In the genomic region with DNA sequence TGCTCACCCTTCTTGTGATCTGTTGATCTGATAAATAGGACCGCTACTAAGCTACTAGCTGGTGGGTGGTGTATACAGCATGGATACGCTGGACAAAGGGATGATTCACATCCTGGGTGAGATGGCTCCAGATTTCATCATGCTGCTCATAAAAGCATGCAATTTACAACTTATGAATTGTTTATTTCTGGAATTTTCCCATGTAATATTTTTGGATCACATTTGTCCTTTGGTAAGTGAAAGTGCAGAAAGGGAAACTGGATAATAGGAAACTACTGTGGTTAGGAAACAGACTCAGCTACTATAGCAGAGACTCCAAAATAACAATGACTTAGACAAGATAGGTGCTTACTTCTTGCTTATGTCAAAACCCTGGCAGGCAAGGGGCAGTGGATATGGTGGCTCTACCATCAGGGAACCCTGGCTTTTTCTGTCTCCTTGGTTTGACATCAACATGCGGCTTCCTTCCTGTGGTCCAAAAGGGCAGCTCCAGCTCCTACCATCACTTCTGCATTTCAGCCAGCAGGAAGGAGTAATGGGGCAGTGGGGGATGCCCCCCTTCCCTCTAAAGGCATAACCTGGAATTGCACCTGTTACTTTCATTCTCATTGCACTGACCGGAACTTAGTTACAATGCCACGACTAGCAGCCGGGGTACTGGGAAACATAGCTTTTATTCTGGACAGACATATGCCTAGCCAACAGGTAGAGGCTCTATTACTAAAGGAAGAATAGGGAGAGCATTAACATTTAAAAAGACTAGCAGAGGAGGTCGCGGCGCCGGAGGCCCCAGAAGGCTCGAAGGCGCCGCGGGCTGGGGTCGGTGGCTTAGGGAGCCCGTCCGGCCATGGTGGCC, we compare ENCODE assay signal across 8 cellular contexts. TPM values are rescaled to one million over a fixed set of nuclear protein-coding genes. Genes with fewer than 3 reads are reported as not detected.
DNase-seq lines count a peak whose midpoint lies in the region; ATAC-seq and TF ChIP-seq lines count a peak whose summit lies in the region.
"Had no signal": no experiment of that assay in that cellular context is flagged by ENCODE, and none has a peak within 500 bp of the region (broad histone marks: within the 10 kb centered on the region; RNA-seq: fewer than 3 reads in every experiment).

No MANE protein-coding gene starts in this region.

- H3K36me3 Mint-ChIP-seq in H9 (ENCODE audit: insufficient read depth in 1 of 3, low read depth in 3 of 3) (peaks cover 3 to 9% (median 5%) of the 10 kb centered on the region in 3 experiments), glutamatergic neuron (ENCODE audit: unreplicated experiment) (peaks cover 13% of the 10 kb centered on the region)

- no peak overlapping the region for H3K4me3 Mint-ChIP-seq in H9
- no peak overlapping the region for H3K4me3 Mint-ChIP-seq in stimulated activated naive CD8-positive, alpha-beta T cell treated with anti-CD3 and anti-CD28 coated beads, Interleukin-15, amount 100 ng/mL, for 72 hours
- H3K4me3 Mint-ChIP-seq in glutamatergic neuron (ENCODE audit: unreplicated experiment) = no peak overlapping the region
- H3K4me3 Mint-ChIP-seq: naive B cell had no signal

- WGBS in H9 (ENCODE audit: extremely low coverage, insufficient read length, low lambda C conversion rate) = no CpG with 5 or more reads among the region's 17 CpGs

- ATAC-seq in stimulated activated naive CD8-positive, alpha-beta T cell treated with anti-CD3 and anti-CD28 coated beads, Interleukin-15, amount 100 ng/mL, for 72 hours = peak; percentile 81
- ATAC-seq in HG03159 (IDR thresholded peaks at IDR 0.05; ENCODE audit: unreplicated experiment) = no peak

- H2BK120ac ChIP-seq in H9 (ENCODE audit: low read depth, low read length, poor library complexity, severe bottlenecking) = no peak overlapping the region

- TF ChIP-seq CTCF in H9 (conservative IDR thresholded peaks at IDR 0.05) (peak; percentile 25; the same call in 1 of the 3 replicates), fibroblast of mammary gland (conservative IDR thresholded peaks at IDR 0.05; ENCODE audit: control insufficient read depth, insufficient read depth, low read depth, low read length) (peak; percentile 10), glutamatergic neuron (IDR thresholded peaks at IDR 0.05; ENCODE audit: partially characterized antibody, unreplicated experiment) (no peak), ascending aorta (IDR thresholded peaks at IDR 0.05) (no peak)

- H4K8ac ChIP-seq in H9 (replicated peaks; ENCODE audit: insufficient read length, low read depth, low read length) = no peak overlapping the region

- H2BK5ac ChIP-seq in H9 (ENCODE audit: insufficient read length, low read length) = no peak overlapping the region

- no peak overlapping the region for H4K5ac ChIP-seq in H9 (ENCODE audit: insufficient read length, low read depth, low read length)

- H3K56ac ChIP-seq in H9 (ENCODE audit: insufficient read length, low read depth, low read length) = no peak overlapping the region

- DNase-seq in H9 = no peak
- peak; percentile 97 for DNase-seq in RKO (ENCODE audit: low spot score)
- peak; percentile 90 for DNase-seq in fibroblast of mammary gland (ENCODE audit: low read depth)
- DNase-seq in stimulated activated naive CD8-positive, alpha-beta T cell treated with anti-CD3 and anti-CD28 coated beads, Interleukin-15, amount 100 ng/mL, for 72 hours = peak; percentile 6 to 27
- no peak for DNase-seq in glutamatergic neuron
- DNase-seq in ascending aorta (ENCODE audit: low spot score in 2 of 2) = no peak
- DNase-seq: naive B cell had no signal

- no peak overlapping the region for H2BK20ac ChIP-seq in H9 (ENCODE audit: low read depth, low read length, poor library complexity, severe bottlenecking)

- H3K27me3 ChIP-seq in H9 (ENCODE audit: insufficient read depth, low read length) = no peaks in the 10 kb centered on the region
- H3K27me3 ChIP-seq in ascending aorta = no peaks in the 10 kb centered on the region

- H3K9ac ChIP-seq in H9 (ENCODE audit: extremely low read depth, insufficient read length, low read length) = no peak overlapping the region

- no peaks in the 10 kb centered on the region for H3K23me2 ChIP-seq in H9 (ENCODE audit: insufficient read length, low read depth, low read length, poor library complexity, severe bottlenecking)

- H3K36me3 ChIP-seq in ascending aorta = no peaks in the 10 kb centered on the region

- H3K4me1 Mint-ChIP-seq in H9 = peaks cover 7 to 8% of the 10 kb centered on the region in 2 experiments
- H3K4me1 Mint-ChIP-seq in stimulated activated naive CD8-positive, alpha-beta T cell treated with anti-CD3 and anti-CD28 coated beads, Interleukin-15, amount 100 ng/mL, for 72 hours = peaks cover 19% of the 10 kb centered on the region
- H3K4me1 Mint-ChIP-seq in glutamatergic neuron (ENCODE audit: low read depth, unreplicated experiment) = peaks cover 3% of the 10 kb centered on the region

- no peak overlapping the region for H3K4ac ChIP-seq in H9 (ENCODE audit: low read depth, low read length)

- no peaks in the 10 kb centered on the region for H3K79me2 ChIP-seq in H9 (ENCODE audit: insufficient read depth, low read length)

- no peak overlapping the region for H2AK5ac ChIP-seq in H9 (ENCODE audit: insufficient read length, low read length)

- intact Hi-C loops in ascending aorta (cut with DNase I) = no loop called here

- peaks cover 4% of the 10 kb centered on the region; the same call in 1 of the 2 replicates for H3K4me1 ChIP-seq in H9 (ENCODE audit: insufficient read depth, low read length)
- no peaks in the 10 kb centered on the region for H3K4me1 ChIP-seq in ascending aorta

- no peak overlapping the region for H3T11ph ChIP-seq in H9 (ENCODE audit: low read length)

- H3K27ac Mint-ChIP-seq in H9 (no peak overlapping the region), glutamatergic neuron (ENCODE audit: unreplicated experiment) (no peak overlapping the region)
- peak overlapping the region; percentile 90 to 93 for H3K27ac Mint-ChIP-seq in stimulated activated naive CD8-positive, alpha-beta T cell treated with anti-CD3 and anti-CD28 coated beads, Interleukin-15, amount 100 ng/mL, for 72 hours

- H3K18ac ChIP-seq in H9 (ENCODE audit: insufficient read length, low read depth, low read length) = no peak overlapping the region

- H2AFZ ChIP-seq in H9 (ENCODE audit: low read length) = no peak overlapping the region

- no peaks in the 10 kb centered on the region for H4K20me1 ChIP-seq in H9 (ENCODE audit: control insufficient read depth, insufficient read depth, insufficient read length)

- H3K9me3 ChIP-seq in H9 (ENCODE audit: control insufficient read depth, low read depth, low read length) (no peaks in the 10 kb centered on the region), ascending aorta (no peaks in the 10 kb centered on the region)

- H3K14ac ChIP-seq in H9 (ENCODE audit: insufficient read depth, low read length) = no peak overlapping the region

- H3K9me3 Mint-ChIP-seq in H9 (peaks cover 14 to 15% of the 10 kb centered on the region in 2 experiments), glutamatergic neuron (ENCODE audit: unreplicated experiment) (peaks cover 5% of the 10 kb centered on the region)
- peaks cover 0 to 3% of the 10 kb centered on the region in 2 donors for H3K9me3 Mint-ChIP-seq in stimulated activated naive CD8-positive, alpha-beta T cell treated with anti-CD3 and anti-CD28 coated beads, Interleukin-15, amount 100 ng/mL, for 72 hours

- no peak overlapping the region for H3K4me2 ChIP-seq in H9 (ENCODE audit: insufficient read depth, insufficient read length, low read length)

- H3K27ac ChIP-seq in H9 (ENCODE audit: insufficient read length, low read depth, low read length) (no peak overlapping the region), ascending aorta (no peak overlapping the region)

- H2BK15ac ChIP-seq in H9 (ENCODE audit: low read depth, low read length) = no peak overlapping the region

- H3K27me3 Mint-ChIP-seq in H9 (ENCODE audit: low read depth) = peaks cover 2% of the 10 kb centered on the region; the same call in 1 of the 2 replicates
- peaks cover 14% of the 10 kb centered on the region for H3K27me3 Mint-ChIP-seq in stimulated activated naive CD8-positive, alpha-beta T cell treated with anti-CD3 and anti-CD28 coated beads, Interleukin-15, amount 100 ng/mL, for 72 hours
- H3K27me3 Mint-ChIP-seq in glutamatergic neuron (ENCODE audit: unreplicated experiment) = peaks cover 8% of the 10 kb centered on the region

- no peak overlapping the region for H2BK12ac ChIP-seq in H9 (ENCODE audit: insufficient read length, low read depth, low read length)

- H4K91ac ChIP-seq in H9 (ENCODE audit: insufficient read length, low read depth, low read length) = no peak overlapping the region

- no peaks in the 10 kb centered on the region for H3K79me1 ChIP-seq in H9 (ENCODE audit: insufficient read depth, low read depth, low read length, poor library complexity, severe bottlenecking)

- H3K4me3 ChIP-seq in fibroblast of mammary gland (ENCODE audit: control insufficient read depth, low read depth, low read length) (no peak overlapping the region), ascending aorta (no peak overlapping the region)

- H3K23ac ChIP-seq in H9 (ENCODE audit: insufficient read length, low read depth, low read length) = no peak overlapping the region

RNA-seq across cellular contexts. Expression of gene AK2, which starts 13.8 kb away (rescaled TPM):
- 144 and 159 TPM in 2 replicates for total RNA-seq in H9 (2021)
- 52.7 TPM for total RNA-seq in glutamatergic neuron (ENCODE audit: unreplicated experiment)
- total RNA-seq in ascending aorta = 68.4 TPM

RNA-seq across cellular contexts. Expression of gene AZIN2, which starts 30.5 kb away (rescaled TPM):
- total RNA-seq in H9 (2021) (0.39 and 0.50 TPM in 2 replicates), glutamatergic neuron (ENCODE audit: unreplicated experiment) (7.0 TPM), ascending aorta (3.5 TPM)

Comparison
In these comparisons a context has a peak if more than half of its experiments do, and no peak if none do; other contexts are left out.
1. DNase-seq: peak in RKO (single experiment), fibroblast of mammary gland (single experiment) and stimulated activated naive CD8-positive, alpha-beta T cell treated with anti-CD3 and anti-CD28 coated beads, Interleukin-15, amount 100 ng/mL, for 72 hours (2 of 2); none in H9 (single experiment), glutamatergic neuron (single experiment) and ascending aorta (0 of 2).
2. H3K27ac Mint-ChIP-seq: peak in stimulated activated naive CD8-positive, alpha-beta T cell treated with anti-CD3 and anti-CD28 coated beads, Interleukin-15, amount 100 ng/mL, for 72 hours (2 of 2); none in H9 (0 of 3) and glutamatergic neuron (single experiment).
3. CTCF ChIP-seq: peak in H9 (single experiment) and fibroblast of mammary gland (single experiment); none in glutamatergic neuron (single experiment) and ascending aorta (0 of 3).